In genomic region chr10:14603539-14604102, GRCh38 we compare ENCODE assay signal across 8 cellular contexts.
DNase-seq lines count a peak whose midpoint lies in the region; ATAC-seq and TF ChIP-seq lines count a peak whose summit lies in the region.

No MANE protein-coding gene starts in this region.

- DNase-seq in fibroblast of lung (ENCODE audit: low read depth in 2 of 2) (no peak), NCI-H2081 treated with DMSO at 0.1 percent for 48 hours (lab: John Stamatoyannopoulos, UW) (no peak), SW 1271 (lab: John Stamatoyannopoulos, UW) (no peak)

- H3K9ac ChIP-seq in fibroblast of lung (ENCODE audit: insufficient read depth, low read length), result peak overlapping the region; percentile 73

- TF ChIP-seq CTCF in 22Rv1 (IDR thresholded peaks at IDR 0.05) (no peak), VCaP (conservative IDR thresholded peaks at IDR 0.05) (no peak), fibroblast of lung (conservative IDR thresholded peaks at IDR 0.05 in 1 of 2, IDR thresholded peaks at IDR 0.05 in 1 of 2; ENCODE audit: low read depth in 1 of 2, low read length in 2 of 2) (no peak), neutrophil (IDR thresholded peaks at IDR 0.05) (no peak)

- ATAC-seq in GM18498 (IDR thresholded peaks at IDR 0.05; ENCODE audit: unreplicated experiment) (peak; percentile 24), HG03135 (IDR thresholded peaks at IDR 0.05; ENCODE audit: unreplicated experiment) (peak; percentile 15)

- no peaks in the 10 kb centered on the region for H3K9me3 ChIP-seq in fibroblast of lung (ENCODE audit: control insufficient read depth, insufficient read depth, low read depth, low read length)
- no peaks in the 10 kb centered on the region for H3K9me3 ChIP-seq in neutrophil

- H3K4me3 ChIP-seq in fibroblast of lung (replicated peaks in 1 of 4; ENCODE audit: control extremely low read depth in 1 of 4, insufficient read depth in 1 of 4, low read depth in 3 of 4, low read length in 4 of 4), result peak overlapping the region; percentile 49 to 87 (median 76)
- H3K4me3 ChIP-seq in neutrophil (ENCODE audit: low read depth in 1 of 2, low read length in 1 of 2), result peak overlapping the region; percentile 66 to 86

- H3K79me2 ChIP-seq in fibroblast of lung (ENCODE audit: control insufficient read depth, insufficient read depth, low read length), result peaks cover 47% of the 10 kb centered on the region

- H3K36me3 ChIP-seq in fibroblast of lung (ENCODE audit: control insufficient read depth, insufficient read depth, low read length) (peaks cover 3% of the 10 kb centered on the region), neutrophil (peaks cover 22% of the 10 kb centered on the region)

- H4K20me1 ChIP-seq in fibroblast of lung (ENCODE audit: control insufficient read depth, extremely low read depth, insufficient read depth, low read length), result peaks cover 2% of the 10 kb centered on the region

- H3K27ac ChIP-seq in 22Rv1 (peak overlapping the region; percentile 41; the same call in 1 of the 2 replicates), VCaP (peak overlapping the region; percentile 71), fibroblast of lung (ENCODE audit: insufficient read depth, low read length) (peak overlapping the region; percentile 74), neutrophil (peak overlapping the region; percentile 92)

- H3K4me1 ChIP-seq in fibroblast of lung (ENCODE audit: control insufficient read depth, extremely low read depth, insufficient read depth, low read length) (peaks cover 12% of the 10 kb centered on the region), neutrophil (ENCODE audit: control insufficient read depth in 1 of 2, insufficient read depth in 1 of 2, low read depth in 1 of 2, low read length in 1 of 2) (peaks cover 63 to 70% of the 10 kb centered on the region in 2 experiments)

- H2AFZ ChIP-seq in fibroblast of lung (ENCODE audit: low read length), result no peak overlapping the region

- H3K4me2 ChIP-seq in fibroblast of lung (ENCODE audit: extremely low read depth, insufficient read depth, low read length), result peak overlapping the region; percentile 93

- H3K27me3 ChIP-seq in fibroblast of lung (ENCODE audit: control insufficient read depth, insufficient read depth, low read length) (no peaks in the 10 kb centered on the region), neutrophil (no peaks in the 10 kb centered on the region)

Comparison
In these comparisons a context has a peak if more than half of its experiments do, and no peak if none do; other contexts are left out.
1. H3K27ac ChIP-seq: peak in every context shown above with its lines; median percentile 92 in neutrophil; 74 in fibroblast of lung; 71 in VCaP; 41 in 22Rv1.